Comparison of ENCODE assay signal across 9 cellular contexts in the genomic region with DNA sequence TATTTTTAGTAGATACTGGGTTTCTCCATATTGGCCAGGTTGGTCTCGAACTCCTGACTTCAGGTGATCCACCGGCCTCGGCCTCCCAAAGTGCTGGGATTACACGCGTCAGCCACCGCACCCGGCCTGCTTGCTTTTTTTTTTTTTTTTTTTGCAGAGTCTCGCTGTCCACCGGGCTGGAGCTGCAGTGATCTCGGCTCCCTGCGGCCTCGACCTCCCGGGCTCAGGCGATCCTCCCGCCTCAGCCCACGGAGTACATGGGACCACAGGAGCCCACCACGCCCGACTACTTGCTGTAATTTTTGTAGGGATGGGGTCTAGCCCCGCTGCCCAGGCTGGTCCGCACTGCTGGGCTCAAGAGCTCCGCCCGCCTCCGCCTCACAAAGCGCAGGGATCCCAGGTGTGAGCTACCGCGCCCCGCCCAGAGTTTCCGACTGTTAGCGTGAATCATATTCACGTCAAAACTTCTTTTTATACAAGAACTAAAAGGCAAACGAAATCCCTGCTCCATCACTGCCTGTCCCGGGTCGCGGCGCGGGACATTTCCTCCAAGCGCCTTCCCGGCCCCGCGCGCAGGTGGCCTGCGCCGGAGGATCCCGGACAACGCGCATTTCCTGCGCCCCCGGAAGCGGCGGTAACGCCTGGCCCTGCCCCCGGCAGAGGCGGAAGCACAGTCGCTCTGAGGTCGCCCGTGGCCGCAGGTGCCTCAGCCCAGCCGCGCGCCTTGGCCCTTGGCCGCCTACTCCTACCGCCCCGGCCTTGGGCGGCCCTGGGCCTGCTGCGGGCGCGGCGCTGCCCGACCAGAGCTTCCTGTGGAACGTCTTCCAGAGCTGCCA. TPM values are rescaled to one million over a fixed set of nuclear protein-coding genes. Genes with fewer than 3 reads are reported as not detected.
DNase-seq lines count a peak whose midpoint lies in the region; ATAC-seq and TF ChIP-seq lines count a peak whose summit lies in the region.
"Not testable (repeated sequence)": the region's sequence is repeated elsewhere in the genome, so short reads cannot be mapped to it uniquely, and the experiment has no call there.
"Had no signal": no experiment of that assay in that cellular context is flagged by ENCODE, and none has a peak within 500 bp of the region (broad histone marks: within the 10 kb centered on the region; RNA-seq: fewer than 3 reads in every experiment).

No MANE protein-coding gene starts in this region.

- not testable (repeated sequence) for TF ChIP-seq CTCF in CD4-positive, alpha-beta T cell (IDR thresholded peaks at IDR 0.05); NB4 (IDR thresholded peaks at IDR 0.05; ENCODE audit: low read depth, low read length)

- not testable (repeated sequence) for H3K4me1 ChIP-seq in esophagus (ENCODE audit: control insufficient read depth in 2 of 2, insufficient read depth in 2 of 2, low read length in 1 of 2); mesodermal cell (ENCODE audit: control insufficient read depth, insufficient read depth, low read length, poor library complexity, severe bottlenecking)

- H3K4me3 ChIP-seq in NB4 (ENCODE audit: low read depth, low read length), result peak overlapping the region; percentile 59
- peak overlapping the region; percentile 31 to 34 for H3K4me3 ChIP-seq in esophagus (ENCODE audit: low read depth in 1 of 2, low read length in 2 of 2)
- H3K4me3 ChIP-seq in mesodermal cell (ENCODE audit: extremely low read depth, insufficient read depth, low read length, poor library complexity, severe bottlenecking), result peak overlapping the region; percentile 42

- not testable (repeated sequence) for H3K9me3 ChIP-seq in CD4-positive, alpha-beta T cell (ENCODE audit: control insufficient read depth, low read length); esophagus (ENCODE audit: control insufficient read depth in 2 of 2, insufficient read depth in 1 of 2, low read depth in 1 of 2, low read length in 1 of 2); mesodermal cell (ENCODE audit: control insufficient read depth, low read length)

- not testable (repeated sequence) for H3K27ac Mint-ChIP-seq in CD4-positive, alpha-beta T cell

- WGBS in esophagus, 2 donors, result 0 to 1% methylated on average over 7 to 19 of the region's 70 CpGs
- 0% methylated on average over 6 of the region's 70 CpGs; no CpG with 5 or more reads in 1 of the 2 experiments for WGBS in mesodermal cell (ENCODE audit: insufficient coverage in 2 of 2), 2 experiments

- intact Hi-C loops in CD4-positive, alpha-beta T cell (cut with DNase I, micrococcal nuclease), result not testable (repeated sequence)

- not testable (repeated sequence) for H3K9me3 Mint-ChIP-seq in CD4-positive, alpha-beta T cell

- not testable (repeated sequence) for H3K4me3 Mint-ChIP-seq in CD4-positive, alpha-beta T cell

- H3K27ac ChIP-seq in CD4-positive, alpha-beta T cell (ENCODE audit: low read depth, low read length); mesodermal cell (ENCODE audit: low read depth, low read length, severe bottlenecking): not testable (repeated sequence)
- peak overlapping the region; percentile 57 to 68 for H3K27ac ChIP-seq in esophagus (ENCODE audit: low read depth in 2 of 2, low read length in 1 of 2)

- CTCF ChIA-PET in CD4-positive, alpha-beta T cell (lab: Charles Lee), result not testable (repeated sequence)

- POLR2A ChIA-PET in CD4-positive, alpha-beta T cell (lab: Charles Lee), result not testable (repeated sequence)

- H3K27me3 ChIP-seq in CD4-positive, alpha-beta T cell (ENCODE audit: control insufficient read depth, insufficient read depth, low read length); esophagus (ENCODE audit: control insufficient read depth in 1 of 2, insufficient read depth in 2 of 2, low read length in 2 of 2): not testable (repeated sequence)

- TF ChIP-seq POLR2A in NB4 (IDR thresholded peaks at IDR 0.05; ENCODE audit: extremely low read depth, insufficient read length), result not testable (repeated sequence)

- peak in 6 of 10 experiments; percentile 25 to 58 (median 40) for DNase-seq in CD4-positive, alpha-beta T cell
- DNase-seq in NB4 (ENCODE audit: low read depth), result not testable (repeated sequence)
- DNase-seq in activated T-cell treated with anti-CD3 and anti-CD28 coated beads, Interleukin-2, amount 50 U/mL, for 1 hour, result peak; percentile 62
- DNase-seq in stimulated activated CD4-positive, alpha-beta T cell treated with anti-CD3 and anti-CD28 coated beads, Interleukin-4, amount 100 ng/mL, for 24 hours, result peak; percentile 61

- peak; percentile 88 for ATAC-seq in CD4-positive, alpha-beta T cell (ENCODE audit: poor library complexity)
- peak; percentile 93 for ATAC-seq in GM19463 (IDR thresholded peaks at IDR 0.05; ENCODE audit: unreplicated experiment)
- ATAC-seq in HG02973 (IDR thresholded peaks at IDR 0.05; ENCODE audit: unreplicated experiment), result peak; percentile 91

- H3K36me3 Mint-ChIP-seq in CD4-positive, alpha-beta T cell (ENCODE audit: low read depth), result not testable (repeated sequence)

- not testable (repeated sequence) for H3K4me1 Mint-ChIP-seq in CD4-positive, alpha-beta T cell (ENCODE audit: low read depth)

- H3K27me3 Mint-ChIP-seq in CD4-positive, alpha-beta T cell, result not testable (repeated sequence)

- H3K36me3 ChIP-seq in esophagus (ENCODE audit: control insufficient read depth in 2 of 2, insufficient read depth in 2 of 2, low read length in 1 of 2); mesodermal cell (ENCODE audit: control insufficient read depth, insufficient read depth, low read length): not testable (repeated sequence)

RNA-seq across cellular contexts. Expression of gene APOD, which starts 50.9 kb away (rescaled TPM):
- not detected for total RNA-seq in CD4-positive, alpha-beta T cell
- polyA plus RNA-seq in esophagus, result 10 to 100 TPM; 21.6 to 96.1 TPM
- 0.55 TPM for polyA plus RNA-seq in mesodermal cell (2013, experiment 1 of 2)
- polyA plus RNA-seq in mesodermal cell (2013, experiment 2 of 2), result not detected
- polyA plus RNA-seq: CD14-positive monocyte had no signal
